ENCODE assay signal across 10 cellular contexts in genomic region chr18:62663731-62664336, GRCh38. TPM values are rescaled to one million over a fixed set of nuclear protein-coding genes. Genes with fewer than 3 reads are reported as not detected.
DNase-seq lines count a peak whose midpoint lies in the region; ATAC-seq, FAIRE-seq and TF ChIP-seq lines count a peak whose summit lies in the region.
"Had no signal": no experiment of that assay in that cellular context is flagged by ENCODE, and none has a peak within 500 bp of the region (broad histone marks: within the 10 kb centered on the region; RNA-seq: fewer than 3 reads in every experiment).

No MANE protein-coding gene starts in this region.

- no peaks in the 10 kb centered on the region for H4K20me1 ChIP-seq in endothelial cell of umbilical vein (replicated peaks; ENCODE audit: control insufficient read depth, extremely low read depth, insufficient read depth, low read length)

- no peaks in the 10 kb centered on the region for H3K36me3 ChIP-seq in endothelial cell of umbilical vein (ENCODE audit: control insufficient read depth in 2 of 2, extremely low read depth in 1 of 2, insufficient read depth in 2 of 2, low read length in 2 of 2)
- H3K36me3 ChIP-seq: thoracic aorta had no signal

- no peaks in the 10 kb centered on the region for H3K9me1 ChIP-seq in endothelial cell of umbilical vein (replicated peaks; ENCODE audit: control insufficient read depth, extremely low read depth, insufficient read depth, low read length)

- dilution Hi-C loops in endothelial cell of umbilical vein (cut with MboI; ENCODE audit: extremely low pct_ligation_motif_present, low sequenced_read_pairs) = no loop called here

- CTCF ChIA-PET in endothelial cell of umbilical vein (lab: Charles Lee) = interaction anchor here (1.1 to 1.4 kb wide), 2 partner anchors 9 to 16 kb away, joined by 3 to 4 read pairs; no protein-coding TSS in a partner anchor

- DNase-seq in DMS53 treated with DMSO at 0.1 percent for 48 hours (lab: John Stamatoyannopoulos, UW; ENCODE audit: unreplicated experiment) = peak; percentile 37
- DNase-seq in endothelial cell of umbilical vein (ENCODE audit: low read depth, low spot score) = no peak
- no peak for DNase-seq in posterior vena cava (ENCODE audit: low spot score)
- no peak for DNase-seq in stimulated activated naive CD4-positive, alpha-beta T cell treated with Interleukin-2 at 50 U/mL for 16 hours (lab: John Stamatoyannopoulos, UW)
- DNase-seq in stimulated activated CD4-positive, alpha-beta T cell treated with anti-CD3 and anti-CD28 coated beads, Interleukin-15, amount 100 ng/mL, for 24 hours = no peak
- DNase-seq in central memory CD4-positive, alpha-beta T cell = no peak

- H3K27me3 ChIP-seq in endothelial cell of umbilical vein (ENCODE audit: control insufficient read depth in 2 of 2, insufficient read depth in 2 of 2, low read length in 2 of 2) = no peaks in the 10 kb centered on the region

- no peaks in the 10 kb centered on the region for H3K79me2 ChIP-seq in endothelial cell of umbilical vein (ENCODE audit: control insufficient read depth, insufficient read depth, low read length)

- H3K9me3 ChIP-seq in endothelial cell of umbilical vein (replicated peaks; ENCODE audit: control insufficient read depth, insufficient read depth, low read length) = no peaks in the 10 kb centered on the region
- H3K9me3 ChIP-seq: thoracic aorta had no signal

- no peak for FAIRE-seq in endothelial cell of umbilical vein (lab: Jason Lieb, UNC)

- no TSS peak for BruUV-seq in endothelial cell of umbilical vein (replicated peaks; lab: Mats Ljungman, UMichigan)

- H3K9ac ChIP-seq in endothelial cell of umbilical vein (replicated peaks; ENCODE audit: extremely low read depth, insufficient read depth, low read length) = no peak overlapping the region

- TF ChIP-seq POLR2A in endothelial cell of umbilical vein (IDR thresholded peaks at IDR 0.05; ENCODE audit: low read depth, low read length) = no peak

- intact Hi-C loops in endothelial cell of umbilical vein (cut with micrococcal nuclease) = no loop called here
- intact Hi-C loops in posterior vena cava (cut with DNase I) = no loop called here

- H3K27ac ChIP-seq in endothelial cell of umbilical vein (ENCODE audit: insufficient read depth, low read depth, low read length) = no peak overlapping the region
- H3K27ac ChIP-seq: thoracic aorta had no signal

- no peak overlapping the region for H3K4me2 ChIP-seq in endothelial cell of umbilical vein (ENCODE audit: insufficient read depth, low read length)

- no peak overlapping the region for H2AFZ ChIP-seq in endothelial cell of umbilical vein (ENCODE audit: low read depth, low read length)

- no peak for TF ChIP-seq CTCF in endothelial cell of umbilical vein (IDR thresholded peaks at IDR 0.05; ENCODE audit: extremely low read depth in 1 of 2, insufficient read depth in 1 of 2, low read depth in 1 of 2, low read length in 2 of 2)

- H3K4me3 ChIP-seq in endothelial cell of umbilical vein (replicated peaks in 1 of 3; ENCODE audit: insufficient read depth in 1 of 3, low read depth in 1 of 3, low read length in 3 of 3) = no peak overlapping the region
- H3K4me3 ChIP-seq: lung, thoracic aorta had no signal

- peak; percentile 71 for ATAC-seq in GM21367 (IDR thresholded peaks at IDR 0.05; ENCODE audit: unreplicated experiment)
- peak; percentile 81 for ATAC-seq in HG03521 (IDR thresholded peaks at IDR 0.05; ENCODE audit: unreplicated experiment)

- POLR2A ChIA-PET in endothelial cell of umbilical vein (lab: Charles Lee) = no interaction called here

- H3K4me1 ChIP-seq in endothelial cell of umbilical vein (ENCODE audit: control insufficient read depth, extremely low read depth, insufficient read depth, low read length) = no peaks in the 10 kb centered on the region

TF ChIP-seq in endothelial cell of umbilical vein, 7 proteins besides CTCF, POLR2A, EP300 and RAD21:
- TF ChIP-seq MAX (IDR thresholded peaks at IDR 0.05; ENCODE audit: insufficient read depth, insufficient read length) (no peak), FOS (IDR thresholded peaks at IDR 0.05; ENCODE audit: borderline replicate concordance, insufficient read depth, low read length) (peak; percentile 14)
TF ChIP-seq in endothelial cell of umbilical vein: peak in this region for 1.

RNA-seq across cellular contexts. Expression of gene PHLPP1, which starts 51.5 kb away (rescaled TPM):
- total RNA-seq in endothelial cell of umbilical vein (10.8 and 11.2 TPM in 2 replicates), posterior vena cava (10 to 100 TPM in 1 of 2 donors, 1 to 10 TPM in 1; 7.8 to 11.4 TPM)
- polyA plus RNA-seq in endothelial cell of umbilical vein = 4.0 and 4.4 TPM in 2 replicates
- polyA plus RNA-seq in endothelial cell of umbilical vein (2011; cell fraction: cytosol; rRNA removed) = 4.8 and 4.9 TPM in 2 replicates
- 7.3 and 7.5 TPM in 2 replicates for polyA plus RNA-seq in endothelial cell of umbilical vein (2011; cell fraction: nucleus; rRNA removed)
- 4.4 and 4.6 TPM in 2 replicates for polyA plus RNA-seq in endothelial cell of umbilical vein (2012)
- polyA minus RNA-seq in endothelial cell of umbilical vein = 11.4 and 17.8 TPM in 2 replicates
- polyA minus RNA-seq in endothelial cell of umbilical vein (2011; cell fraction: cytosol; rRNA and poly(A)+ RNA removed) = 12.9 TPM
- polyA minus RNA-seq in endothelial cell of umbilical vein (2011; cell fraction: nucleus; rRNA and poly(A)+ RNA removed) = 19.1 and 29.4 TPM in 2 replicates
